ENCODE assay signal across 1 cellular context in the genomic region with DNA sequence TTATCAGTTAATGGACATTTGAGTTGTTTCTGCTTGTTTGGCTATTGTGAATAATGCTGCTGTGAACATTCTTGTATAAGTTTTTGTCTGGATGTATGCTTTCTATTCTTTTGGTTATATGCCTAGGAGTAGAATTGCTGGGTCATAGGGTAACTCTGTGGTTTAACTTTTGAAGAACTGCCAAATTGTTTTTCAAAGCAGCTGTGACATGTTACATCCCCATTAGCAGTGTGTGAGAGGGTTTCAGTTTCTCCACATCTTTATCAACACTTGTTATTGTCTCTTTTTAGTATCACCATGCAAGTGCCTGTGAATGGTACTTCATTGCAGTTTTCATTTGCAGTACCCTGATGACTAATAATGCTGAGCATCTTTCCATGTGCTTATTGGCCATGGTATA.
TF ChIP-seq lines count a peak whose summit lies in the region.

No MANE protein-coding gene starts in this region.

TF ChIP-seq in K562, 482 proteins besides CTCF, POLR2A, EP300 and RAD21:
- TF ChIP-seq PREB (CRISPR knock-in tag; IDR thresholded peaks at IDR 0.05) = no peak
- 0 out of 2 replicates have a peak, but pooled peaks have one; percentile 11 for TF ChIP-seq NFE2 (IDR thresholded peaks at IDR 0.05; ENCODE audit: low read depth)
